11 cellular contexts compared by ENCODE assay signal in the genomic region with DNA sequence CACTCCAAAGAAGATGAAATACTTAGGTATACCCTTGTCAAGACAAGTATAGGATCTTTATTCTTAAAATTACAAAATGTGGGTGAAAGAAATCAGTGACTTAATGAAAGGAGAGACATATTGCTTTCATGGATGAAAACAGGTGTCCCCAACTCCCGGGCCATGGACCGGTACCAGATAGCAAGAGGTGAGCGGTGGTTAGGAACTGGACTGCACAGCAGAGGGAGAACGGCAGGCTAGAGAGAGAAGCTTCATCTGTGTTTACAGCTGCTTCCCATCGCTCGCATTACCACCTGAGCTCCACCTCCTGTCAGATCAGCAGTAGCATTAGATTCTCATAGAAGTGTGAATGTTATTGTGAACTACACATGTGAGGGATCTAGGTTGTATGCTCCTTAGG.
"Had no signal": no experiment of that assay in that cellular context is flagged by ENCODE, and none has a peak within 500 bp of the region (broad histone marks: within the 10 kb centered on the region; RNA-seq: fewer than 3 reads in every experiment).

No MANE protein-coding gene starts in this region.

- H3K4me3 ChIP-seq: GM23248, HAP-1 had no signal

- H3K9me3 ChIP-seq: HAP-1 had no signal

- ATAC-seq: HCT116, HepG2 had no signal

- H3K27ac Mint-ChIP-seq: HFFc6, IgD-negative memory B cell had no signal

- H3K4me3 Mint-ChIP-seq: HFFc6, IgD-negative memory B cell had no signal

- H3K36me3 Mint-ChIP-seq: IgD-negative memory B cell had no signal

- DNase-seq: GM23248, GOT3, H7, HFFc6, KBM-7 had no signal

- H3K4me1 Mint-ChIP-seq: IgD-negative memory B cell had no signal

- H3K4me1 ChIP-seq: HAP-1 had no signal

- H3K36me3 ChIP-seq: HAP-1 had no signal

- H3K27me3 Mint-ChIP-seq: IgD-negative memory B cell had no signal

- H3K27ac ChIP-seq: GM23248, HL-60, KMS-11 had no signal
